ENCODE assay signal across 18 cellular contexts in genomic region chr22:23817146-23817545, GRCh38. TPM values are rescaled to one million over a fixed set of nuclear protein-coding genes. Genes with fewer than 3 reads are reported as not detected.
"Had no signal": no experiment of that assay in that cellular context is flagged by ENCODE, and none has a peak within 500 bp of the region (broad histone marks: within the 10 kb centered on the region; RNA-seq: fewer than 3 reads in every experiment).

No MANE protein-coding gene starts in this region.

- FAIRE-seq: astrocyte, bronchial epithelial cell, keratinocyte had no signal

- H3K27ac ChIP-seq: gastroesophageal sphincter, psoas muscle, tibial artery, vagina had no signal

- H3K9me3 ChIP-seq: gastroesophageal sphincter, psoas muscle, tibial artery, vagina had no signal

- H3K9me3 Mint-ChIP-seq: activated naive CD4-positive, alpha-beta T cell treated with anti-CD3 and anti-CD28 coated beads for 36 hours; endodermal cell; stimulated activated naive B cell treated with anti-CD40 and anti-IgM and Interleukin-4, amounts not matched to agents 10 μg/mL and 1 μg/mL and 100 μg/mL, for 72 hours; WTC11 had no signal

- ATAC-seq: activated CD8-positive, alpha-beta T cell treated with anti-CD3 and anti-CD28 coated beads, Interleukin-2, amount 10 ng/mL, durations not matched to agents 7 days and 5 days; gastroesophageal sphincter; sciatic nerve; stimulated activated naive B cell treated with anti-CD40 and anti-IgM and Interleukin-4, amounts not matched to agents 10 μg/mL and 1 μg/mL and 100 μg/mL, for 72 hours; WTC11 had no signal

- H3K27me3 Mint-ChIP-seq: stimulated activated naive B cell treated with anti-CD40 and anti-IgM and Interleukin-4, amounts not matched to agents 10 μg/mL and 1 μg/mL and 100 μg/mL, for 72 hours had no signal

- H3K4me3 ChIP-seq: dorsolateral prefrontal cortex, gastroesophageal sphincter, psoas muscle, tibial artery, vagina had no signal

- H3K27ac Mint-ChIP-seq: activated CD8-positive, alpha-beta T cell treated with anti-CD3 and anti-CD28 coated beads, Interleukin-2, amount 10 ng/mL, durations not matched to agents 7 days and 5 days; activated naive CD4-positive, alpha-beta T cell treated with anti-CD3 and anti-CD28 coated beads for 36 hours; endodermal cell; stimulated activated naive B cell treated with anti-CD40 and anti-IgM and Interleukin-4, amounts not matched to agents 10 μg/mL and 1 μg/mL and 100 μg/mL, for 72 hours; WTC11 had no signal

- DNase-seq: activated CD4-positive, alpha-beta T cell treated with anti-CD3 and anti-CD28 coated beads for 4 hours; activated CD8-positive, alpha-beta T cell treated with anti-CD3 and anti-CD28 coated beads, Interleukin-2, amount 10 ng/mL, durations not matched to agents 7 days and 5 days; activated naive CD4-positive, alpha-beta T cell treated with anti-CD3 and anti-CD28 coated beads for 36 hours; dorsolateral prefrontal cortex; endodermal cell; psoas muscle; stimulated activated CD4-positive, alpha-beta T cell treated with anti-CD3 and anti-CD28 coated beads, Interleukin-12 subunit alpha, Interleukin-12 subunit beta, amount 100 ng/mL, for 4 hours; stimulated activated CD4-positive, alpha-beta T cell treated with anti-CD3 and anti-CD28 coated beads, Interleukin-2, amount 100 ng/mL, for 24 hours; stimulated activated naive B cell treated with anti-CD40 and anti-IgM and Interleukin-4, amounts not matched to agents 10 μg/mL and 1 μg/mL and 100 μg/mL, for 72 hours; tibial artery had no signal

- H3K4me1 ChIP-seq: gastroesophageal sphincter had no signal

- H3K27me3 ChIP-seq: dorsolateral prefrontal cortex, gastroesophageal sphincter, tibial artery, vagina had no signal

- H3K4me1 Mint-ChIP-seq: endodermal cell had no signal

- H3K4me3 Mint-ChIP-seq: activated CD8-positive, alpha-beta T cell treated with anti-CD3 and anti-CD28 coated beads, Interleukin-2, amount 10 ng/mL, durations not matched to agents 7 days and 5 days; activated naive CD4-positive, alpha-beta T cell treated with anti-CD3 and anti-CD28 coated beads for 36 hours; endodermal cell; WTC11 had no signal

RNA-seq across cellular contexts. Expression of gene CHCHD10, which starts 49.4 kb away (rescaled TPM):
- polyA plus RNA-seq: neural cell had no signal
